In the genomic region with DNA sequence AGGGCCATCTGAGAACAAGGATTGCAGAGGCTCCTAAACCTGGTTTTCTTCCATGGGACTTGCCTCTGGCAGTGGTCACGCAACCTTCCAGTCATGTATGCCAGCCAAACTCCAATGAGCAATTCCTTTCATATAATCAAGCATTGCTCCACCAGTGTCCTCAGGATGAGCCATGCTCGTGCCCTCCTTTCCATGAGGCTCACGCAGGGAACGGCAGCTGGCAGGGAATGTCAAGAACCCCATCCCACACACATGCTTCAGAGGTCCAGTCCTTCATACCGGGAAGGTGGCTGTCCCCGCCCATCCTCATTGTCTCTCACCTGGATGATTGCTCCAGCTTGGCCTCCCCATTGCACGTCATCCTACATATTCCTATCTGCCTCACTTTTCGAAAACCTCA, we compare ENCODE assay signal across 4 cellular contexts.
"Had no signal": no experiment of that assay in that cellular context is flagged by ENCODE, and none has a peak within 500 bp of the region (broad histone marks: within the 10 kb centered on the region; RNA-seq: fewer than 3 reads in every experiment).

No MANE protein-coding gene starts in this region.

- H3K27ac Mint-ChIP-seq: GM23338 had no signal

- H3K9me3 Mint-ChIP-seq: GM23338, H9 had no signal

- ATAC-seq: GM23338 had no signal

- H3K4me1 Mint-ChIP-seq: H9 had no signal

- DNase-seq: H9, HCEC 1CT, IMR-90 had no signal

- H3K4me3 Mint-ChIP-seq: GM23338, H9 had no signal
